Comparison of ENCODE assay signal across 8 cellular contexts in the genomic region with DNA sequence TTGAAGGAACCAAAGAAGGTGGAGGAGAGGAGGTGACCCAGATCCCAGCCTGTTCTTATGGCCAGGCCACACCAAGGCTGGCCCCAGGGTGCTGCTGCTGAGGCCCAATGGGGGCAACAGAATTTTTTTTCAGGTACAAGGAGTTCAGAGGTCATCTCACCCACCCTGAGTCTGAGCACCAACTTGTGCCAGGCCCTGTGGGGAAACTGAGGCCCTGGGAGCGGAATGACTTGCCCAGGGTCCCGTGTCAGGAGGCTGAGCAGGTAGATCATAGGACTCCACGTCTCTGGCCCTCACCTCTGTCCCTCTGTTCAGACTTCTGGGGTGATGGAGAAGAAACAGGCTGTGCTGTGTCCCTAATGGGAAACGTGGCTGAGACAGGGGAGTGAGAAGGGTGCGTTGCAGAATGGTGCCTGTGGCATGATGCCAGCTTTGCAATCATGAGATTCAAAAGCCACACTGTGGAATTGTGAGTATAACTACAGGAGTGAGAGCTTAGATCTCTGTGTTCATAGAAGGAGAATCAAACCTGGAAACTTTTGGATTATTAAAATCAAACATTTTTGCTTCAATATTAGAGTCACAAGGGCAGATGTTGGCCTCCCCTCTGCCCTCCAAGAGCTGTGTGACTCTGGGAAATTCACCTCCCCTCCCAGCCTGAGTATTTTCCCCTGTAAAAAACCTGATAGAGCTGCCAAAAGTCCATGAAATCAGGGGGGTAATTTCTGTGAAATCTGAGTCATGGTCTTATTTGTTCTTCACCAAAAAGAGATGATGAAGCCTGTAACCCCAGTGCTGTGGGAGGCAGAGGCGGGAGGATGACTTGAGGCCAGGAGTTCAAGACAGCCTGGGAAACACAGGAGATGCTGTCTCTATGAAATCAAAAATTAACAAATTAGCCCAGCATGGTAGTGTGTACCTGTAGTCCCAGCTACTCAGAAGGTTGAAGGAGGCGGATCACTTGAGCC. TPM values are rescaled to one million over a fixed set of nuclear protein-coding genes. Genes with fewer than 3 reads are reported as not detected.
DNase-seq lines count a peak whose midpoint lies in the region; ATAC-seq lines count a peak whose summit lies in the region.

No MANE protein-coding gene starts in this region.

- H3K27me3 Mint-ChIP-seq in activated CD4-positive, alpha-beta memory T cell treated with anti-CD3 and anti-CD28 coated beads for 36 hours: no peaks in the 10 kb centered on the region

- peaks cover 70% of the 10 kb centered on the region for H3K4me1 Mint-ChIP-seq in activated CD4-positive, alpha-beta memory T cell treated with anti-CD3 and anti-CD28 coated beads for 36 hours (ENCODE audit: low read depth)

- intact Hi-C loops in activated CD4-positive, alpha-beta memory T cell treated with anti-CD3 and anti-CD28 coated beads for 36 hours (cut with micrococcal nuclease): loop anchor here (1.0 kb wide), 1 partner anchor 15 kb away; a partner anchor contains a TSS
- intact Hi-C loops in Right ventricle myocardium superior (cut with DNase I): no loop called here

- CTCF ChIA-PET in activated CD4-positive, alpha-beta memory T cell treated with anti-CD3 and anti-CD28 coated beads for 36 hours (lab: Charles Lee): interaction anchor here (0.7 to 3.4 kb wide), 7 partner anchors 14 to 233 kb away, joined by 3 to 42 read pairs (median 4); a partner anchor contains a TSS

- peak; percentile 70 for DNase-seq in activated CD4-positive, alpha-beta memory T cell treated with anti-CD3 and anti-CD28 coated beads for 36 hours
- DNase-seq in Right ventricle myocardium superior: no peak
- DNase-seq in stimulated activated CD4-positive, alpha-beta T cell treated with anti-CD3 and anti-CD28 coated beads, Interleukin-2, amount 100 ng/mL, for 4 hours (ENCODE audit: low read depth): peak; percentile 62
- no peak for DNase-seq in inferior parietal cortex (ENCODE audit: extremely low spot score)
- no peak for DNase-seq in NCI-H2196 treated with DMSO at 0.1 percent for 48 hours (lab: John Stamatoyannopoulos, UW; ENCODE audit: unreplicated experiment)

- peaks cover 31% of the 10 kb centered on the region for H3K36me3 Mint-ChIP-seq in activated CD4-positive, alpha-beta memory T cell treated with anti-CD3 and anti-CD28 coated beads for 36 hours

- H3K4me3 Mint-ChIP-seq in activated CD4-positive, alpha-beta memory T cell treated with anti-CD3 and anti-CD28 coated beads for 36 hours: peak overlapping the region; percentile 89

- H3K27ac Mint-ChIP-seq in activated CD4-positive, alpha-beta memory T cell treated with anti-CD3 and anti-CD28 coated beads for 36 hours: peak overlapping the region; percentile 96

- POLR2A ChIA-PET in activated CD4-positive, alpha-beta memory T cell treated with anti-CD3 and anti-CD28 coated beads for 36 hours (lab: Charles Lee): interaction anchor here (0.7 to 3.9 kb wide), 2 partner anchors 15 to 24 kb away, joined by 3 to 38 read pairs; a partner anchor contains a TSS

- H3K9me3 Mint-ChIP-seq in activated CD4-positive, alpha-beta memory T cell treated with anti-CD3 and anti-CD28 coated beads for 36 hours: peaks cover 5% of the 10 kb centered on the region

- ATAC-seq in GM19438 (IDR thresholded peaks at IDR 0.05; ENCODE audit: low read depth, unreplicated experiment) (peak; percentile 15), Right ventricle myocardium superior (ENCODE audit: poor library complexity) (peak; percentile 27), GM18909 (IDR thresholded peaks at IDR 0.05; ENCODE audit: poor library complexity, unreplicated experiment) (no peak), HG02588 (IDR thresholded peaks at IDR 0.05; ENCODE audit: unreplicated experiment) (no peak)

RNA-seq across cellular contexts. Expression of a gene that starts 0.9 kb away (rescaled TPM):
- total RNA-seq in activated CD4-positive, alpha-beta memory T cell treated with anti-CD3 and anti-CD28 coated beads for 36 hours: 10 to 100 TPM; 44.7 to 46.3 TPM
- total RNA-seq in Right ventricle myocardium superior: 16.8 TPM

RNA-seq across cellular contexts. Expression of a gene that starts 14.5 kb away (rescaled TPM):
- 10 to 100 TPM; 76.4 to 82.9 TPM for total RNA-seq in activated CD4-positive, alpha-beta memory T cell treated with anti-CD3 and anti-CD28 coated beads for 36 hours
- total RNA-seq in Right ventricle myocardium superior: 58.6 TPM

RNA-seq across cellular contexts. Expression of a gene that starts 52.2 kb away (rescaled TPM):
- total RNA-seq in activated CD4-positive, alpha-beta memory T cell treated with anti-CD3 and anti-CD28 coated beads for 36 hours: under 1 TPM; 0.53 to 0.67 TPM
- total RNA-seq in Right ventricle myocardium superior: 5.0 TPM

Comparison
In these comparisons a context has a peak if more than half of its experiments do, and no peak if none do; other contexts are left out.
1. ATAC-seq: peak in GM19438 (single experiment) and Right ventricle myocardium superior (single experiment); none in GM18909 (single experiment) and HG02588 (single experiment).
2. DNase-seq: peak in activated CD4-positive, alpha-beta memory T cell treated with anti-CD3 and anti-CD28 coated beads for 36 hours (single experiment) and stimulated activated CD4-positive, alpha-beta T cell treated with anti-CD3 and anti-CD28 coated beads, Interleukin-2, amount 100 ng/mL, for 4 hours (single experiment); none in Right ventricle myocardium superior (single experiment), inferior parietal cortex (single experiment) and NCI-H2196 treated with DMSO at 0.1 percent for 48 hours (single experiment).